In genomic region chr7:73518470-73518869, GRCh38 we compare ENCODE assay signal across 14 cellular contexts. TPM values are rescaled to one million over a fixed set of nuclear protein-coding genes. Genes with fewer than 3 reads are reported as not detected.
DNase-seq lines count a peak whose midpoint lies in the region; ATAC-seq and TF ChIP-seq lines count a peak whose summit lies in the region.
"Had no signal": no experiment of that assay in that cellular context is flagged by ENCODE, and none has a peak within 500 bp of the region (broad histone marks: within the 10 kb centered on the region; RNA-seq: fewer than 3 reads in every experiment).

No MANE protein-coding gene starts in this region.

- peak overlapping the region in 3 of 10 experiments; percentile 2 to 98 (median 96); a peak in 7 of 20 replicates for H3K4me3 ChIP-seq in BLaER1 treated with 17β-estradiol and CSF1 and Interleukin-3, amounts not matched to agents 10 nM and 100 nM
- H3K4me3 ChIP-seq in HUES6 (ENCODE audit: low read depth, low read length) (peak overlapping the region; percentile 86; the same call in 1 of the 2 replicates), adipocyte (ENCODE audit: low read length) (peak overlapping the region; percentile 91), tibial nerve (no peak overlapping the region), H7 (ENCODE audit: insufficient read depth, low read depth, low read length) (no peak overlapping the region)

- no peak for TF ChIP-seq EP300 in tibial nerve (IDR thresholded peaks at IDR 0.05)

- H3K4me1 ChIP-seq in BLaER1 treated with 17β-estradiol and CSF1 and Interleukin-3, amounts not matched to agents 10 nM and 100 nM, result peaks cover 40 to 55% (median 46%) of the 10 kb centered on the region in 10 experiments
- H3K4me1 ChIP-seq in HUES6 (ENCODE audit: control insufficient read depth, insufficient read depth, low read length) (peaks cover 5% of the 10 kb centered on the region; the same call in 1 of the 2 replicates), adipocyte (ENCODE audit: control insufficient read depth, insufficient read depth, low read length) (peaks cover 27% of the 10 kb centered on the region), tibial nerve (peaks cover 0 to 66% (median 30%) of the 10 kb centered on the region in 4 donors)

- H3K27ac Mint-ChIP-seq in natural killer cell, result peak overlapping the region; percentile 73 to 89

- peak overlapping the region in 4 of 11 experiments; percentile 19 to 91 (median 40); a peak in 5 of 22 replicates for H3K9ac ChIP-seq in BLaER1 treated with 17β-estradiol and CSF1 and Interleukin-3, amounts not matched to agents 10 nM and 100 nM
- no peak overlapping the region for H3K9ac ChIP-seq in HUES6 (ENCODE audit: low read length)
- peak overlapping the region; percentile 47 for H3K9ac ChIP-seq in adipocyte (ENCODE audit: low read length)

- TF ChIP-seq POLR2A in tibial nerve (IDR thresholded peaks at IDR 0.05), result no peak

- H3K27me3 Mint-ChIP-seq in natural killer cell (ENCODE audit: low read depth in 2 of 2), result no peaks in the 10 kb centered on the region

- intact Hi-C loops in natural killer cell (cut with micrococcal nuclease), result no loop called here

- peaks cover 41 to 69% (median 63%) of the 10 kb centered on the region in 11 experiments for H3K36me3 ChIP-seq in BLaER1 treated with 17β-estradiol and CSF1 and Interleukin-3, amounts not matched to agents 10 nM and 100 nM
- H3K36me3 ChIP-seq in HUES6 (ENCODE audit: control insufficient read depth, insufficient read depth, low read length) (peaks cover 61% of the 10 kb centered on the region), adipocyte (ENCODE audit: control insufficient read depth, insufficient read depth, low read length, severe bottlenecking) (peaks cover 33% of the 10 kb centered on the region), tibial nerve (peaks cover 0 to 44% (median 5%) of the 10 kb centered on the region in 3 donors), H7 (replicated peaks; ENCODE audit: control insufficient read depth, insufficient read depth, low read length) (peaks cover 7% of the 10 kb centered on the region)

- H3K9me3 ChIP-seq in BLaER1 treated with 17β-estradiol and CSF1 and Interleukin-3, amounts not matched to agents 10 nM and 100 nM (replicated peaks in 1 of 11), result no peaks in the 10 kb centered on the region
- H3K9me3 ChIP-seq in HUES6 (ENCODE audit: control insufficient read depth, insufficient read depth, low read depth, low read length), result no peaks in the 10 kb centered on the region
- H3K9me3 ChIP-seq in adipocyte (ENCODE audit: control insufficient read depth, low read length), result no peaks in the 10 kb centered on the region
- no peaks in the 10 kb centered on the region for H3K9me3 ChIP-seq in tibial nerve
- H3K9me3 ChIP-seq: vagina had no signal

- ATAC-seq in natural killer cell (no peak), HG03442 (IDR thresholded peaks at IDR 0.05; ENCODE audit: unreplicated experiment) (no peak)
- ATAC-seq: HCT116 had no signal

- peaks cover 66 to 83% (median 76%) of the 10 kb centered on the region in 11 experiments; a peak in 21 of 22 replicates for H4K20me1 ChIP-seq in BLaER1 treated with 17β-estradiol and CSF1 and Interleukin-3, amounts not matched to agents 10 nM and 100 nM

- H3K9me3 Mint-ChIP-seq in natural killer cell, result no peaks in the 10 kb centered on the region

- no peaks in the 10 kb centered on the region for H3K27me3 ChIP-seq in BLaER1 treated with 17β-estradiol and CSF1 and Interleukin-3, amounts not matched to agents 10 nM and 100 nM
- H3K27me3 ChIP-seq in HUES6 (ENCODE audit: control insufficient read depth, insufficient read depth, low read length) (no peaks in the 10 kb centered on the region), adipocyte (replicated peaks; ENCODE audit: control insufficient read depth, insufficient read depth, low read length) (no peaks in the 10 kb centered on the region), tibial nerve (no peaks in the 10 kb centered on the region), H7 (ENCODE audit: control insufficient read depth, insufficient read depth, low read length) (no peaks in the 10 kb centered on the region)
- H3K27me3 ChIP-seq: vagina had no signal

- peak overlapping the region; percentile 18 for H3K4me3 Mint-ChIP-seq in natural killer cell

- peak overlapping the region; percentile 85 to 97 (median 92) for H3K4me2 ChIP-seq in BLaER1 treated with 17β-estradiol and CSF1 and Interleukin-3, amounts not matched to agents 10 nM and 100 nM

- no peak overlapping the region for H3K27ac ChIP-seq in BLaER1 treated with 17β-estradiol and CSF1 and Interleukin-3, amounts not matched to agents 10 nM and 100 nM
- H3K27ac ChIP-seq in HUES6 (ENCODE audit: low read depth, low read length) (no peak overlapping the region), tibial nerve (no peak overlapping the region)
- H3K27ac ChIP-seq: RWPE1, vagina had no signal

- DNase-seq in adipocyte (ENCODE audit: low read depth), result no peak
- DNase-seq in natural killer cell, result no peak
- no peak for DNase-seq in tibial nerve (ENCODE audit: low spot score in 2 of 2)
- no peak for DNase-seq in H7
- DNase-seq in LoVo (ENCODE audit: low spot score), result no peak
- DNase-seq: activated CD8-positive, alpha-beta memory T cell treated with anti-CD3 and anti-CD28 coated beads for 24 hours; DMS153; NCI-H1930 had no signal

- H3K36me3 Mint-ChIP-seq in natural killer cell, result no peaks in the 10 kb centered on the region

- WGBS in tibial nerve, 2 donors, result 72 to 75% methylated on average over 5 of the region's 5 CpGs

- peaks cover 53 to 62% of the 10 kb centered on the region in 2 donors for H3K4me1 Mint-ChIP-seq in natural killer cell

- TF ChIP-seq CTCF in natural killer cell (IDR thresholded peaks at IDR 0.05) (no peak), tibial nerve (IDR thresholded peaks at IDR 0.05) (no peak)

RNA-seq across cellular contexts. Expression of gene BAZ1B, which starts 3.6 kb away (rescaled TPM):
- total RNA-seq in natural killer cell, result 10 to 100 TPM; 50.1 to 61.9 (median 59.9) TPM
- 10 to 100 TPM; 53.3 to 70.1 (median 63.6) TPM for total RNA-seq in tibial nerve
- total RNA-seq in H7 (2014; rRNA removed; shearing (Covaris generic)), result 44.6 and 57.9 TPM in 2 replicates

RNA-seq across cellular contexts. Expression of gene BCL7B, which starts 39.0 kb away (rescaled TPM):
- total RNA-seq in natural killer cell (100 to 1,000 TPM; 109 to 131 (median 120) TPM), tibial nerve (10 to 100 TPM; 46.1 to 76.2 (median 59.4) TPM)
- total RNA-seq in H7 (2014; rRNA removed; shearing (Covaris generic)), result 18.7 and 23.3 TPM in 2 replicates

RNA-seq across cellular contexts. Expression of gene TBL2, which starts 59.9 kb away (rescaled TPM):
- total RNA-seq in natural killer cell (10 to 100 TPM; 15.1 to 18.5 (median 17.6) TPM), tibial nerve (10 to 100 TPM; 36.6 to 70.8 (median 49.2) TPM)
- 34.5 and 52.3 TPM in 2 replicates for total RNA-seq in H7 (2014; rRNA removed; shearing (Covaris generic))

Comparison
In these comparisons a context has a peak if more than half of its experiments do, and no peak if none do; other contexts are left out.
1. H3K4me3 ChIP-seq: peak in HUES6 (single experiment) and adipocyte (single experiment); none in tibial nerve (0 of 4) and H7 (single experiment).